ENCODE assay signal across 1 cellular context in the genomic region with DNA sequence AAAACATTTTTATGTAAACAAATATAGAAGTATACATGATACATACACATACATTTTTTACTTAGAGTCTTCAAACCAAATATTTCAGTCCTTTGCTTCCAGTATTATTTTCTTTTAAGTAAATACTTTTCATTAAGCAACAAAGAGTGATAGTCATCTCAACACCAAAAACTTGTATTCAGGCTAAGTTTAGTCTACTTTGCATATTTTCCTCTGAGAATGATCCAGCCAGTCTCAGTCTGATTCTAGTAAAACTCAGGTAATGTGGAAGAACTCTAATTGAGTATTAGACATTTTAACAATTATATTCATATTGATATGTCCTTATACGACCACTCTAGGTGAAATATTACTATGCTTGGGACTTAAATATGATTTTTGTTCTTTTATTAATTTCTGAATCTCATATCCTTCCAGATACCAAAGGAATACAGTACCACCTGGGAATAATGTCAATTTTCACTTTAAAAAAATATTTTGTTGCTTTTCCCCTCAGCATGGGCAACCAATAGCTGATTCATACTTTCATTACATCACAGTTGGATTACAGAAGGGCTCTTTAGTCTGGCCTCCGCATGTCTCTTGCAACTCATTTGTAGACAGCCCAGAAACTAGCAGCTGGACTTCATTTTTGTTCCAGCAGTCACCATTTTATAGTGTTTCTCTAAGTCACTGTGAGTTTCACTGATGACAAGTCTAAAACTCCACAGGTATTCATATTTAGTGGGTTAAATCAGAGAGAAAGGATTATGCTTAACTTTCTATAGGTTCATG.
TF ChIP-seq lines count a peak whose summit lies in the region.

No MANE protein-coding gene starts in this region.

TF ChIP-seq in GM12878, 131 proteins besides CTCF, POLR2A, EP300 and RAD21 (continued from another document):
- TF ChIP-seq PAX5 (IDR thresholded peaks at IDR 0.05; ENCODE audit: borderline replicate concordance, low read depth, low read length) (no peak), ETV6 (conservative IDR thresholded peaks at IDR 0.05 in 1 of 2, IDR thresholded peaks at IDR 0.05 in 1 of 2; ENCODE audit: borderline replicate concordance in 1 of 2, low read depth in 1 of 2) (no peak), SUZ12 (IDR thresholded peaks at IDR 0.05; ENCODE audit: unreplicated experiment) (no peak), BHLHE40 (IDR thresholded peaks at IDR 0.05; ENCODE audit: borderline replicate concordance in 1 of 2, low read depth in 2 of 2, low read length in 1 of 2) (no peak), PAX8 (IDR thresholded peaks at IDR 0.05) (no peak), KAT2A (conservative IDR thresholded peaks at IDR 0.05; ENCODE audit: control insufficient read depth, low read depth, low read length) (no peak), ZNF384 (IDR thresholded peaks at IDR 0.05; ENCODE audit: borderline replicate concordance, low read depth, low read length) (no peak), ZNF274 (IDR thresholded peaks at IDR 0.05; ENCODE audit: insufficient read depth, insufficient read length) (no peak), TCF7 (IDR thresholded peaks at IDR 0.05; ENCODE audit: borderline replicate concordance) (no peak), MTA2 (IDR thresholded peaks at IDR 0.05; ENCODE audit: low read depth) (no peak), SREBF2 (IDR thresholded peaks at IDR 0.05; ENCODE audit: low read length) (no peak), NFXL1 (IDR thresholded peaks at IDR 0.05; ENCODE audit: borderline replicate concordance) (no peak), GABPA (IDR thresholded peaks at IDR 0.05; ENCODE audit: low read depth) (no peak), SREBF1 (IDR thresholded peaks at IDR 0.05; ENCODE audit: low read length) (no peak), BACH1 (IDR thresholded peaks at IDR 0.05; ENCODE audit: borderline replicate concordance) (no peak), FOXM1 (IDR thresholded peaks at IDR 0.05; ENCODE audit: low read depth, low read length) (peak; percentile 48; the same call in 1 of the 2 replicates), NRF1 (conservative IDR thresholded peaks at IDR 0.05; ENCODE audit: low read depth, low read length) (no peak), HDAC2 (IDR thresholded peaks at IDR 0.05) (no peak), EED (IDR thresholded peaks at IDR 0.05; ENCODE audit: low read depth) (0 out of 2 replicates have a peak, but pooled peaks have one; percentile 22), GATAD2B (conservative IDR thresholded peaks at IDR 0.05; ENCODE audit: low read depth) (no peak), RCOR1 (conservative IDR thresholded peaks at IDR 0.05; ENCODE audit: low read depth, low read length) (no peak), MEF2B (IDR thresholded peaks at IDR 0.05; ENCODE audit: partially characterized antibody, poor library complexity, severe bottlenecking) (no peak), YBX1 (IDR thresholded peaks at IDR 0.05) (no peak), HDAC6 (IDR thresholded peaks at IDR 0.05; ENCODE audit: unreplicated experiment) (no peak), EGR1 (IDR thresholded peaks at IDR 0.05; ENCODE audit: borderline replicate concordance in 1 of 2, low read depth in 2 of 2, low read length in 2 of 2) (no peak), CHD2 (IDR thresholded peaks at IDR 0.05; ENCODE audit: borderline replicate concordance, low read depth, low read length) (no peak), LARP7 (IDR thresholded peaks at IDR 0.05) (no peak), POU2F2 (IDR thresholded peaks at IDR 0.05; ENCODE audit: borderline replicate concordance, low read depth, low read length) (peak; percentile 83; the same call in 2 of the 3 replicates), WRNIP1 (IDR thresholded peaks at IDR 0.05; ENCODE audit: borderline replicate concordance, low read depth, low read length) (no peak), CREM (IDR thresholded peaks at IDR 0.05; ENCODE audit: low read depth) (peak; percentile 54; the same call in 1 of the 2 replicates), CHD4 (IDR thresholded peaks at IDR 0.05) (no peak)
- TF ChIP-seq, protein P1, sequence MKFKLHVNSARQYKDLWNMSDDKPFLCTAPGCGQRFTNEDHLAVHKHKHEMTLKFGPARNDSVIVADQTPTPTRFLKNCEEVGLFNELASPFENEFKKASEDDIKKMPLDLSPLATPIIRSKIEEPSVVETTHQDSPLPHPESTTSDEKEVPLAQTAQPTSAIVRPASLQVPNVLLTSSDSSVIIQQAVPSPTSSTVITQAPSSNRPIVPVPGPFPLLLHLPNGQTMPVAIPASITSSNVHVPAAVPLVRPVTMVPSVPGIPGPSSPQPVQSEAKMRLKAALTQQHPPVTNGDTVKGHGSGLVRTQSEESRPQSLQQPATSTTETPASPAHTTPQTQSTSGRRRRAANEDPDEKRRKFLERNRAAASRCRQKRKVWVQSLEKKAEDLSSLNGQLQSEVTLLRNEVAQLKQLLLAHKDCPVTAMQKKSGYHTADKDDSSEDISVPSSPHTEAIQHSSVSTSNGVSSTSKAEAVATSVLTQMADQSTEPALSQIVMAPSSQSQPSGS (IDR thresholded peaks at IDR 0.05; ENCODE audit: low read length), result peak; percentile 43
- TF ChIP-seq, protein P2, sequence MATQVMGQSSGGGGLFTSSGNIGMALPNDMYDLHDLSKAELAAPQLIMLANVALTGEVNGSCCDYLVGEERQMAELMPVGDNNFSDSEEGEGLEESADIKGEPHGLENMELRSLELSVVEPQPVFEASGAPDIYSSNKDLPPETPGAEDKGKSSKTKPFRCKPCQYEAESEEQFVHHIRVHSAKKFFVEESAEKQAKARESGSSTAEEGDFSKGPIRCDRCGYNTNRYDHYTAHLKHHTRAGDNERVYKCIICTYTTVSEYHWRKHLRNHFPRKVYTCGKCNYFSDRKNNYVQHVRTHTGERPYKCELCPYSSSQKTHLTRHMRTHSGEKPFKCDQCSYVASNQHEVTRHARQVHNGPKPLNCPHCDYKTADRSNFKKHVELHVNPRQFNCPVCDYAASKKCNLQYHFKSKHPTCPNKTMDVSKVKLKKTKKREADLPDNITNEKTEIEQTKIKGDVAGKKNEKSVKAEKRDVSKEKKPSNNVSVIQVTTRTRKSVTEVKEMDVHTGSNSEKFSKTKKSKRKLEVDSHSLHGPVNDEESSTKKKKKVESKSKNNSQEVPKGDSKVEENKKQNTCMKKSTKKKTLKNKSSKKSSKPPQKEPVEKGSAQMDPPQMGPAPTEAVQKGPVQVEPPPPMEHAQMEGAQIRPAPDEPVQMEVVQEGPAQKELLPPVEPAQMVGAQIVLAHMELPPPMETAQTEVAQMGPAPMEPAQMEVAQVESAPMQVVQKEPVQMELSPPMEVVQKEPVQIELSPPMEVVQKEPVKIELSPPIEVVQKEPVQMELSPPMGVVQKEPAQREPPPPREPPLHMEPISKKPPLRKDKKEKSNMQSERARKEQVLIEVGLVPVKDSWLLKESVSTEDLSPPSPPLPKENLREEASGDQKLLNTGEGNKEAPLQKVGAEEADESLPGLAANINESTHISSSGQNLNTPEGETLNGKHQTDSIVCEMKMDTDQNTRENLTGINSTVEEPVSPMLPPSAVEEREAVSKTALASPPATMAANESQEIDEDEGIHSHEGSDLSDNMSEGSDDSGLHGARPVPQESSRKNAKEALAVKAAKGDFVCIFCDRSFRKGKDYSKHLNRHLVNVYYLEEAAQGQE (IDR thresholded peaks at IDR 0.05; ENCODE audit: low read depth, low read length), result no peak
- TF ChIP-seq, protein P3, sequence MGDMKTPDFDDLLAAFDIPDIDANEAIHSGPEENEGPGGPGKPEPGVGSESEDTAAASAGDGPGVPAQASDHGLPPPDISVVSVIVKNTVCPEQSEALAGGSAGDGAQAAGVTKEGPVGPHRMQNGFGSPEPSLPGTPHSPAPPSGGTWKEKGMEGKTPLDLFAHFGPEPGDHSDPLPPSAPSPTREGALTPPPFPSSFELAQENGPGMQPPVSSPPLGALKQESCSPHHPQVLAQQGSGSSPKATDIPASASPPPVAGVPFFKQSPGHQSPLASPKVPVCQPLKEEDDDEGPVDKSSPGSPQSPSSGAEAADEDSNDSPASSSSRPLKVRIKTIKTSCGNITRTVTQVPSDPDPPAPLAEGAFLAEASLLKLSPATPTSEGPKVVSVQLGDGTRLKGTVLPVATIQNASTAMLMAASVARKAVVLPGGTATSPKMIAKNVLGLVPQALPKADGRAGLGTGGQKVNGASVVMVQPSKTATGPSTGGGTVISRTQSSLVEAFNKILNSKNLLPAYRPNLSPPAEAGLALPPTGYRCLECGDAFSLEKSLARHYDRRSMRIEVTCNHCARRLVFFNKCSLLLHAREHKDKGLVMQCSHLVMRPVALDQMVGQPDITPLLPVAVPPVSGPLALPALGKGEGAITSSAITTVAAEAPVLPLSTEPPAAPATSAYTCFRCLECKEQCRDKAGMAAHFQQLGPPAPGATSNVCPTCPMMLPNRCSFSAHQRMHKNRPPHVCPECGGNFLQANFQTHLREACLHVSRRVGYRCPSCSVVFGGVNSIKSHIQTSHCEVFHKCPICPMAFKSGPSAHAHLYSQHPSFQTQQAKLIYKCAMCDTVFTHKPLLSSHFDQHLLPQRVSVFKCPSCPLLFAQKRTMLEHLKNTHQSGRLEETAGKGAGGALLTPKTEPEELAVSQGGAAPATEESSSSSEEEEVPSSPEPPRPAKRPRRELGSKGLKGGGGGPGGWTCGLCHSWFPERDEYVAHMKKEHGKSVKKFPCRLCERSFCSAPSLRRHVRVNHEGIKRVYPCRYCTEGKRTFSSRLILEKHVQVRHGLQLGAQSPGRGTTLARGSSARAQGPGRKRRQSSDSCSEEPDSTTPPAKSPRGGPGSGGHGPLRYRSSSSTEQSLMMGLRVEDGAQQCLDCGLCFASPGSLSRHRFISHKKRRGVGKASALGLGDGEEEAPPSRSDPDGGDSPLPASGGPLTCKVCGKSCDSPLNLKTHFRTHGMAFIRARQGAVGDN (IDR thresholded peaks at IDR 0.05), result no peak
- TF ChIP-seq, protein P4, sequence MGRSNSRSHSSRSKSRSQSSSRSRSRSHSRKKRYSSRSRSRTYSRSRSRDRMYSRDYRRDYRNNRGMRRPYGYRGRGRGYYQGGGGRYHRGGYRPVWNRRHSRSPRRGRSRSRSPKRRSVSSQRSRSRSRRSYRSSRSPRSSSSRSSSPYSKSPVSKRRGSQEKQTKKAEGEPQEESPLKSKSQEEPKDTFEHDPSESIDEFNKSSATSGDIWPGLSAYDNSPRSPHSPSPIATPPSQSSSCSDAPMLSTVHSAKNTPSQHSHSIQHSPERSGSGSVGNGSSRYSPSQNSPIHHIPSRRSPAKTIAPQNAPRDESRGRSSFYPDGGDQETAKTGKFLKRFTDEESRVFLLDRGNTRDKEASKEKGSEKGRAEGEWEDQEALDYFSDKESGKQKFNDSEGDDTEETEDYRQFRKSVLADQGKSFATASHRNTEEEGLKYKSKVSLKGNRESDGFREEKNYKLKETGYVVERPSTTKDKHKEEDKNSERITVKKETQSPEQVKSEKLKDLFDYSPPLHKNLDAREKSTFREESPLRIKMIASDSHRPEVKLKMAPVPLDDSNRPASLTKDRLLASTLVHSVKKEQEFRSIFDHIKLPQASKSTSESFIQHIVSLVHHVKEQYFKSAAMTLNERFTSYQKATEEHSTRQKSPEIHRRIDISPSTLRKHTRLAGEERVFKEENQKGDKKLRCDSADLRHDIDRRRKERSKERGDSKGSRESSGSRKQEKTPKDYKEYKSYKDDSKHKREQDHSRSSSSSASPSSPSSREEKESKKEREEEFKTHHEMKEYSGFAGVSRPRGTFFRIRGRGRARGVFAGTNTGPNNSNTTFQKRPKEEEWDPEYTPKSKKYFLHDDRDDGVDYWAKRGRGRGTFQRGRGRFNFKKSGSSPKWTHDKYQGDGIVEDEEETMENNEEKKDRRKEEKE (IDR thresholded peaks at IDR 0.05), result no peak
- TF ChIP-seq, protein P5, sequence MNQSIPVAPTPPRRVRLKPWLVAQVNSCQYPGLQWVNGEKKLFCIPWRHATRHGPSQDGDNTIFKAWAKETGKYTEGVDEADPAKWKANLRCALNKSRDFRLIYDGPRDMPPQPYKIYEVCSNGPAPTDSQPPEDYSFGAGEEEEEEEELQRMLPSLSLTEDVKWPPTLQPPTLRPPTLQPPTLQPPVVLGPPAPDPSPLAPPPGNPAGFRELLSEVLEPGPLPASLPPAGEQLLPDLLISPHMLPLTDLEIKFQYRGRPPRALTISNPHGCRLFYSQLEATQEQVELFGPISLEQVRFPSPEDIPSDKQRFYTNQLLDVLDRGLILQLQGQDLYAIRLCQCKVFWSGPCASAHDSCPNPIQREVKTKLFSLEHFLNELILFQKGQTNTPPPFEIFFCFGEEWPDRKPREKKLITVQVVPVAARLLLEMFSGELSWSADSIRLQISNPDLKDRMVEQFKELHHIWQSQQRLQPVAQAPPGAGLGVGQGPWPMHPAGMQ (IDR thresholded peaks at IDR 0.05; ENCODE audit: borderline replicate concordance), result no peak
TF ChIP-seq in GM12878: peak in this region for 13.
